ENCODE assay signal across 1 cellular context in the genomic region with DNA sequence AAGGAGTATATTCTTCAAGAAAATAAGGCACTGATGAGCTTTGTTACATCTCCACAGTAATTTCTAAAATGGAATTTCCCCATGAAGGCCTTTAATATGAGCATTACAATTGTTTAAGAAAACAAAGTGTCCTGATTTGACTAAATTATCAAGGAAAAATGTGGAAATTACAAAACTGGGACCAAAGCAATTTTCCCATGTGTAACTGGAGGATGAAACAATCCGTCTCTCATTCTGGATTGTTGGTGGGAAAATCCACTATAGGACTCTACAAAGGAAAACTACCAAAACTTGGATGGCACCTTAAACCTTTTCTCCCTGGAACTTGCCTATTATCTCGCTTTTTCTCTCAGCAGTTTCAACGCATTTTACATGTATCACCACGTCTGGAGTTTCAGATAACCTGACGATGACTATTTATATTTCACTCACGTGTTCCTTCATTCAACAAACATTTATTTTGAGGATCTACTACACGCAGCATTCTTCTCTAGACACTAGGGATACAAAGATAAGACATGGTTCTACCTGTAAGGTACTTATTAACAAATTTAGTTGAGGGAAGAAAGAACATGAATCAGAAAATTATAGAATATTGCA.
TF ChIP-seq lines count a peak whose summit lies in the region.

No MANE protein-coding gene starts in this region.

TF ChIP-seq in K562, 482 proteins besides CTCF, POLR2A, EP300 and RAD21 (continued from another document and continues in another):
- TF ChIP-seq, protein P1, sequence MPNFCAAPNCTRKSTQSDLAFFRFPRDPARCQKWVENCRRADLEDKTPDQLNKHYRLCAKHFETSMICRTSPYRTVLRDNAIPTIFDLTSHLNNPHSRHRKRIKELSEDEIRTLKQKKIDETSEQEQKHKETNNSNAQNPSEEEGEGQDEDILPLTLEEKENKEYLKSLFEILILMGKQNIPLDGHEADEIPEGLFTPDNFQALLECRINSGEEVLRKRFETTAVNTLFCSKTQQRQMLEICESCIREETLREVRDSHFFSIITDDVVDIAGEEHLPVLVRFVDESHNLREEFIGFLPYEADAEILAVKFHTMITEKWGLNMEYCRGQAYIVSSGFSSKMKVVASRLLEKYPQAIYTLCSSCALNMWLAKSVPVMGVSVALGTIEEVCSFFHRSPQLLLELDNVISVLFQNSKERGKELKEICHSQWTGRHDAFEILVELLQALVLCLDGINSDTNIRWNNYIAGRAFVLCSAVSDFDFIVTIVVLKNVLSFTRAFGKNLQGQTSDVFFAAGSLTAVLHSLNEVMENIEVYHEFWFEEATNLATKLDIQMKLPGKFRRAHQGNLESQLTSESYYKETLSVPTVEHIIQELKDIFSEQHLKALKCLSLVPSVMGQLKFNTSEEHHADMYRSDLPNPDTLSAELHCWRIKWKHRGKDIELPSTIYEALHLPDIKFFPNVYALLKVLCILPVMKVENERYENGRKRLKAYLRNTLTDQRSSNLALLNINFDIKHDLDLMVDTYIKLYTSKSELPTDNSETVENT (CRISPR knock-in tag; IDR thresholded peaks at IDR 0.05): no peak
- TF ChIP-seq NCOA6 (IDR thresholded peaks at IDR 0.05) (0 out of 2 replicates have a peak, but pooled peaks have one; percentile 1), SREBF1 (IDR thresholded peaks at IDR 0.05; ENCODE audit: borderline replicate concordance, low read depth, low read length) (no peak), ZEB2 (IDR thresholded peaks at IDR 0.05) (peak; percentile 65), HDAC8 (tag; IDR thresholded peaks at IDR 0.05) (no peak), TRIM24 (IDR thresholded peaks at IDR 0.05) (peak; percentile 66 to 67), FOXK2 (conservative IDR thresholded peaks at IDR 0.05 in 1 of 2, IDR thresholded peaks at IDR 0.05 in 1 of 2; ENCODE audit: low read depth in 2 of 2) (0 out of 4 replicates have a peak, but pooled peaks of 1 of the 2 experiments have one; percentile 1), ASH1L (IDR thresholded peaks at IDR 0.05; ENCODE audit: borderline replicate concordance, low read depth, partially characterized antibody) (no peak), ZNF444 (CRISPR knock-in tag; IDR thresholded peaks at IDR 0.05) (no peak), MEIS2 (IDR thresholded peaks at IDR 0.05; ENCODE audit: partially characterized antibody) (peak; percentile 70), HMG20A (CRISPR knock-in tag; conservative IDR thresholded peaks at IDR 0.05) (0 out of 2 replicates have a peak, but pooled peaks have one; percentile 20), RBM15 (IDR thresholded peaks at IDR 0.05; ENCODE audit: insufficient read depth, low read length) (no peak), TEAD4 (IDR thresholded peaks at IDR 0.05; ENCODE audit: low read length) (peak; percentile 88), TEAD4 (CRISPR knock-in tag; IDR thresholded peaks at IDR 0.05; ENCODE audit: borderline replicate concordance) (no peak), CREM (IDR thresholded peaks at IDR 0.05; ENCODE audit: low read depth) (peak; percentile 30; the same call in 1 of the 2 replicates), HDAC1 (IDR thresholded peaks at IDR 0.05) (0 out of 4 replicates have a peak, but pooled peaks of 1 of the 2 experiments have one; percentile 36), RAD51 (IDR thresholded peaks at IDR 0.05; ENCODE audit: borderline replicate concordance, low read depth) (peak; percentile 42; the same call in 1 of the 2 replicates), SMARCA4 (IDR thresholded peaks at IDR 0.05) (peak; percentile 71), RHOXF2B (CRISPR knock-in tag; conservative IDR thresholded peaks at IDR 0.05) (no peak), ZNF778 (CRISPR knock-in tag; IDR thresholded peaks at IDR 0.05) (no peak), SMAD4 (CRISPR knock-in tag; conservative IDR thresholded peaks at IDR 0.05) (0 out of 2 replicates have a peak, but pooled peaks have one; percentile 10), RCOR1 (IDR thresholded peaks at IDR 0.05; ENCODE audit: borderline replicate concordance in 1 of 2, low read depth in 2 of 2, low read length in 2 of 2) (peak in 1 of 2 experiments; percentile 41; a peak in 2 of 4 replicates), STAT5A (IDR thresholded peaks at IDR 0.05; ENCODE audit: borderline replicate concordance, low read length) (peak; percentile 74), C11orf30 (IDR thresholded peaks at IDR 0.05; ENCODE audit: low read depth) (peak; percentile 59), MAFF (IDR thresholded peaks at IDR 0.05; ENCODE audit: low read length) (peak; percentile 37; the same call in 1 of the 2 replicates), NONO (IDR thresholded peaks at IDR 0.05; ENCODE audit: low read depth in 2 of 2, low read length in 1 of 2) (no peak), XRCC3 (IDR thresholded peaks at IDR 0.05) (no peak), BHLHE40 (IDR thresholded peaks at IDR 0.05; ENCODE audit: low read length) (peak; percentile 88), CBFA2T2 (conservative IDR thresholded peaks at IDR 0.05) (peak; percentile 83), RBM25 (IDR thresholded peaks at IDR 0.05; ENCODE audit: low read depth, low read length, severe bottlenecking) (no peak), KLF16 (IDR thresholded peaks at IDR 0.05) (peak; percentile 33; the same call in 1 of the 2 replicates), CREB1 (IDR thresholded peaks at IDR 0.05) (peak; percentile 17; the same call in 1 of the 2 replicates), CREB1 (CRISPR knock-in tag; IDR thresholded peaks at IDR 0.05) (no peak), MTA1 (IDR thresholded peaks at IDR 0.05; ENCODE audit: borderline replicate concordance) (0 out of 2 replicates have a peak, but pooled peaks have one; percentile 57), SMARCE1 (IDR thresholded peaks at IDR 0.05) (peak; percentile 69; the same call in 1 of the 2 replicates)
- TF ChIP-seq, protein P2, sequence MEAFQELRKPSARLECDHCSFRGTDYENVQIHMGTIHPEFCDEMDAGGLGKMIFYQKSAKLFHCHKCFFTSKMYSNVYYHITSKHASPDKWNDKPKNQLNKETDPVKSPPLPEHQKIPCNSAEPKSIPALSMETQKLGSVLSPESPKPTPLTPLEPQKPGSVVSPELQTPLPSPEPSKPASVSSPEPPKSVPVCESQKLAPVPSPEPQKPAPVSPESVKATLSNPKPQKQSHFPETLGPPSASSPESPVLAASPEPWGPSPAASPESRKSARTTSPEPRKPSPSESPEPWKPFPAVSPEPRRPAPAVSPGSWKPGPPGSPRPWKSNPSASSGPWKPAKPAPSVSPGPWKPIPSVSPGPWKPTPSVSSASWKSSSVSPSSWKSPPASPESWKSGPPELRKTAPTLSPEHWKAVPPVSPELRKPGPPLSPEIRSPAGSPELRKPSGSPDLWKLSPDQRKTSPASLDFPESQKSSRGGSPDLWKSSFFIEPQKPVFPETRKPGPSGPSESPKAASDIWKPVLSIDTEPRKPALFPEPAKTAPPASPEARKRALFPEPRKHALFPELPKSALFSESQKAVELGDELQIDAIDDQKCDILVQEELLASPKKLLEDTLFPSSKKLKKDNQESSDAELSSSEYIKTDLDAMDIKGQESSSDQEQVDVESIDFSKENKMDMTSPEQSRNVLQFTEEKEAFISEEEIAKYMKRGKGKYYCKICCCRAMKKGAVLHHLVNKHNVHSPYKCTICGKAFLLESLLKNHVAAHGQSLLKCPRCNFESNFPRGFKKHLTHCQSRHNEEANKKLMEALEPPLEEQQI (IDR thresholded peaks at IDR 0.05): peak; percentile 54
- TF ChIP-seq, protein P3, sequence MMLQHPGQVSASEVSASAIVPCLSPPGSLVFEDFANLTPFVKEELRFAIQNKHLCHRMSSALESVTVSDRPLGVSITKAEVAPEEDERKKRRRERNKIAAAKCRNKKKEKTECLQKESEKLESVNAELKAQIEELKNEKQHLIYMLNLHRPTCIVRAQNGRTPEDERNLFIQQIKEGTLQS (IDR thresholded peaks at IDR 0.05): peak; percentile 15; the same call in 1 of the 2 replicates
- TF ChIP-seq, protein P3 (CRISPR knock-in tag; conservative IDR thresholded peaks at IDR 0.05): no peak
- TF ChIP-seq, protein P4, sequence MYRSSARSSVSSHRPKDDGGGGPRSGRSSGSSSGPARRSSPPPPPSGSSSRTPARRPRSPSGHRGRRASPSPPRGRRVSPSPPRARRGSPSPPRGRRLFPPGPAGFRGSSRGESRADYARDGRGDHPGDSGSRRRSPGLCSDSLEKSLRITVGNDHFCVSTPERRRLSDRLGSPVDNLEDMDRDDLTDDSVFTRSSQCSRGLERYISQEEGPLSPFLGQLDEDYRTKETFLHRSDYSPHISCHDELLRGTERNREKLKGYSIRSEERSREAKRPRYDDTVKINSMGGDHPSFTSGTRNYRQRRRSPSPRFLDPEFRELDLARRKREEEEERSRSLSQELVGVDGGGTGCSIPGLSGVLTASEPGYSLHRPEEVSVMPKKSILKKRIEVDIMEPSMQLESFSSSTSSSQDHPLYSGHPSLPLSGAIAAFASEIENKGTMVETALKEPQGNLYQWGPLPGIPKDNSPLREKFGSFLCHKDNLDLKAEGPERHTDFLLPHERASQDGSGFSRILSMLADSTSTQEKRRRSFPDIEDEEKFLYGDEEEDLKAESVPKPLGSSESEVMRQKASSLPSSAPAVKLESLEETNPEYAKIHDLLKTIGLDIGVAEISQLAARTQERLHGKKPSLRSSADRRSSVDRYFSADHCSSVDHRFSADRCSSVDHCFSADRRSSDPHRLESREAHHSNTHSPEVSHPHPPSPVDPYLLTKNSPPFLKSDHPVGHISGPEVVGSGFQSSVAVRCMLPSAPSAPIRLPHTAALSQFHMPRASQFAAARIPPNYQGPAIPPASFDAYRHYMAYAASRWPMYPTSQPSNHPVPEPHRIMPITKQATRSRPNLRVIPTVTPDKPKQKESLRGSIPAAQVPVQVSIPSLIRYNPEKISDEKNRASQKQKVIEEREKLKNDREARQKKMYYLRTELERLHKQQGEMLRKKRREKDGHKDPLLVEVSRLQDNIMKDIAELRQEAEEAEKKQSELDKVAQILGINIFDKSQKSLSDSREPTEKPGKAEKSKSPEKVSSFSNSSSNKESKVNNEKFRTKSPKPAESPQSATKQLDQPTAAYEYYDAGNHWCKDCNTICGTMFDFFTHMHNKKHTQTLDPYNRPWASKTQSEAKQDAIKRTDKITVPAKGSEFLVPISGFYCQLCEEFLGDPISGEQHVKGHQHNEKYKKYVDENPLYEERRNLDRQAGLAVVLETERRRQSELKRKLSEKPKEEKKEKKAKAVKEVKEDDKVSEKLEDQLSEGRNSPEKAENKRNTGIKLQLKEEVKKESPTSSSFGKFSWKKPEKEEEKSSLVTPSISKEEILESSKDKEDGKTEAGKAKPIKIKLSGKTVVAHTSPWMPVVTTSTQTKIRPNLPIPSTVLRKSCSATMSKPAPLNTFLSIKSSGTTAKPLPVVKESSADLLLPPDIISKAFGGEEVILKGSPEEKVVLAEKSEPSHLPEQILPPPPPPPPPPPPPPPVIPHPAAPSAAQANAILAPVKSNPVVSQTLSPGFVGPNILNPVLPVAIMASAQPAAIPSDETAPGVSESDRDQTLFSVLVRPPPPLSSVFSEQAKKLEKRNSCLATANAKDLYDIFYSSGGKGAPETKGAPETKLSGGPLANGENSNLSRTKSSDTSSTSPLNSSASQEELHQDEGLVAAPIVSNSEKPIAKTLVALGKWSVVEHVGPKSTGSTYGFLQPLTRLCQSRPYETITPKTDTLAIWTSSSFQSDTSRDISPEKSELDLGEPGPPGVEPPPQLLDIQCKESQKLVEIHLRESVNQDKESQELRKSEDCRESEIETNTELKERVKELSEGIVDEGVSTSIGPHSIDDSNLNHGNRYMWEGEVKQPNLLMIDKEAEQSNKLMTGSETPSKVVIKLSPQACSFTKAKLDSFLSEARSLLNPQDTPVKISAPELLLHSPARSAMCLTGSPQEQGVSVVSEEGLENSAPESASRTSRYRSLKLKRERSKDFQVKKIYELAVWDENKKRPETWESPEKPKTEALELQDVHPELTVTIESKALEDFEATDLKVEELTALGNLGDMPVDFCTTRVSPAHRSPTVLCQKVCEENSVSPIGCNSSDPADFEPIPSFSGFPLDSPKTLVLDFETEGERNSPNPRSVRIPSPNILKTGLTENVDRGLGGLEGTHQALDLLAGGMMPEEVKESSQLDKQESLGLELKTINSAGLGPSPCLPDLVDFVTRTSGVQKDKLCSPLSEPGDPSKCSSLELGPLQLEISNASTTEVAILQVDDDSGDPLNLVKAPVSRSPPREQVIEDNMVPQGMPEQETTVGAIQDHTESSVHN (IDR thresholded peaks at IDR 0.05; ENCODE audit: borderline replicate concordance in 1 of 2, low read depth in 1 of 2): no peak
- TF ChIP-seq, protein P5, sequence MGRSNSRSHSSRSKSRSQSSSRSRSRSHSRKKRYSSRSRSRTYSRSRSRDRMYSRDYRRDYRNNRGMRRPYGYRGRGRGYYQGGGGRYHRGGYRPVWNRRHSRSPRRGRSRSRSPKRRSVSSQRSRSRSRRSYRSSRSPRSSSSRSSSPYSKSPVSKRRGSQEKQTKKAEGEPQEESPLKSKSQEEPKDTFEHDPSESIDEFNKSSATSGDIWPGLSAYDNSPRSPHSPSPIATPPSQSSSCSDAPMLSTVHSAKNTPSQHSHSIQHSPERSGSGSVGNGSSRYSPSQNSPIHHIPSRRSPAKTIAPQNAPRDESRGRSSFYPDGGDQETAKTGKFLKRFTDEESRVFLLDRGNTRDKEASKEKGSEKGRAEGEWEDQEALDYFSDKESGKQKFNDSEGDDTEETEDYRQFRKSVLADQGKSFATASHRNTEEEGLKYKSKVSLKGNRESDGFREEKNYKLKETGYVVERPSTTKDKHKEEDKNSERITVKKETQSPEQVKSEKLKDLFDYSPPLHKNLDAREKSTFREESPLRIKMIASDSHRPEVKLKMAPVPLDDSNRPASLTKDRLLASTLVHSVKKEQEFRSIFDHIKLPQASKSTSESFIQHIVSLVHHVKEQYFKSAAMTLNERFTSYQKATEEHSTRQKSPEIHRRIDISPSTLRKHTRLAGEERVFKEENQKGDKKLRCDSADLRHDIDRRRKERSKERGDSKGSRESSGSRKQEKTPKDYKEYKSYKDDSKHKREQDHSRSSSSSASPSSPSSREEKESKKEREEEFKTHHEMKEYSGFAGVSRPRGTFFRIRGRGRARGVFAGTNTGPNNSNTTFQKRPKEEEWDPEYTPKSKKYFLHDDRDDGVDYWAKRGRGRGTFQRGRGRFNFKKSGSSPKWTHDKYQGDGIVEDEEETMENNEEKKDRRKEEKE (IDR thresholded peaks at IDR 0.05; ENCODE audit: borderline replicate concordance in 1 of 2, control insufficient read depth in 1 of 2, low read depth in 2 of 2, low read length in 1 of 2): no peak
- TF ChIP-seq, protein P6, sequence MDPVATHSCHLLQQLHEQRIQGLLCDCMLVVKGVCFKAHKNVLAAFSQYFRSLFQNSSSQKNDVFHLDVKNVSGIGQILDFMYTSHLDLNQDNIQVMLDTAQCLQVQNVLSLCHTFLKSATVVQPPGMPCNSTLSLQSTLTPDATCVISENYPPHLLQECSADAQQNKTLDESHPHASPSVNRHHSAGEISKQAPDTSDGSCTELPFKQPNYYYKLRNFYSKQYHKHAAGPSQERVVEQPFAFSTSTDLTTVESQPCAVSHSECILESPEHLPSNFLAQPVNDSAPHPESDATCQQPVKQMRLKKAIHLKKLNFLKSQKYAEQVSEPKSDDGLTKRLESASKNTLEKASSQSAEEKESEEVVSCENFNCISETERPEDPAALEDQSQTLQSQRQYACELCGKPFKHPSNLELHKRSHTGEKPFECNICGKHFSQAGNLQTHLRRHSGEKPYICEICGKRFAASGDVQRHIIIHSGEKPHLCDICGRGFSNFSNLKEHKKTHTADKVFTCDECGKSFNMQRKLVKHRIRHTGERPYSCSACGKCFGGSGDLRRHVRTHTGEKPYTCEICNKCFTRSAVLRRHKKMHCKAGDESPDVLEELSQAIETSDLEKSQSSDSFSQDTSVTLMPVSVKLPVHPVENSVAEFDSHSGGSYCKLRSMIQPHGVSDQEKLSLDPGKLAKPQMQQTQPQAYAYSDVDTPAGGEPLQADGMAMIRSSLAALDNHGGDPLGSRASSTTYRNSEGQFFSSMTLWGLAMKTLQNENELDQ (CRISPR knock-in tag; IDR thresholded peaks at IDR 0.05; ENCODE audit: borderline replicate concordance): no peak
